In the genomic region with DNA sequence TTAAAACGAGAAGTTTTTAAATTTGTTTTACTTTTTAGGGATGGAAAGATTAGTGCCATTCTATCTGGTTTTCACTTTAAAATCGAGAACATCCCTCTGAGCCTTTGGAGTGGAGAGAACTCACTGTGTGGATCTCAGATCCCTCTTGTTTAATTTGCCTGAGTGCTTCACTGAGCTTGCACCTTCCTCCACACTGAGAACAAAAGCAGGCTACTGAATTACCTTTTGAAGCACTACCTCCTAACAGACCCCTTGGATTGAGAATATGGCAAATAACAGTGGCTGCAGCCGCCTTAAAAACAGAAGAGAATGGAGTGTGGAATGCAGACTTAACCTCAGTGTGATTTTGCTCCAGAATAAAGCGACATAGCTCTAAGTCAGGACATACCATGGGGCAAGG, we compare ENCODE assay signal across 19 cellular contexts.
DNase-seq lines count a peak whose midpoint lies in the region; FAIRE-seq and TF ChIP-seq lines count a peak whose summit lies in the region.
"Had no signal": no experiment of that assay in that cellular context is flagged by ENCODE, and none has a peak within 500 bp of the region (broad histone marks: within the 10 kb centered on the region; RNA-seq: fewer than 3 reads in every experiment).

No MANE protein-coding gene starts in this region.

- no peak overlapping the region for H3K27ac Mint-ChIP-seq in Calu3 (ENCODE audit: unreplicated experiment)
- H3K27ac Mint-ChIP-seq: B cell had no signal

- no peak overlapping the region for H3K4me3 Mint-ChIP-seq in Calu3 (ENCODE audit: low read depth, unreplicated experiment)
- H3K4me3 Mint-ChIP-seq: B cell had no signal

- no peak for FAIRE-seq in H1 (lab: Jason Lieb, UNC)
- FAIRE-seq: GM12878 had no signal

- H3K4me3 ChIP-seq in H1 (ENCODE audit: extremely low read depth in 1 of 4, insufficient read depth in 2 of 4, low read depth in 3 of 4, low read length in 4 of 4), result no peak overlapping the region
- H3K4me3 ChIP-seq: GM12878, HAP-1, SK-N-MC had no signal

- H3K4me1 ChIP-seq in H1 (replicated peaks in 1 of 4; ENCODE audit: control insufficient read depth in 3 of 4, insufficient read depth in 4 of 4, low read length in 3 of 4), result peaks cover 0 to 3% (median 0%) of the 10 kb centered on the region in 4 experiments; a peak in 2 of 7 replicates
- H3K4me1 ChIP-seq: HAP-1 had no signal

- no peak overlapping the region for H2BK15ac ChIP-seq in H1 (ENCODE audit: low read length)

- no peaks in the 10 kb centered on the region for H3K79me2 ChIP-seq in H1 (ENCODE audit: control insufficient read depth in 1 of 2, insufficient read depth in 2 of 2, low read length in 2 of 2)

- peaks cover 8% of the 10 kb centered on the region for H3K9me3 Mint-ChIP-seq in Calu3 (ENCODE audit: low read depth, unreplicated experiment)

- POLR2A ChIA-PET in H1 (lab: Charles Lee; ENCODE audit: partially characterized antibody), result no interaction called here

- no peak overlapping the region for H3K9ac ChIP-seq in H1 (replicated peaks in 1 of 4; ENCODE audit: extremely low read depth in 1 of 4, low read depth in 3 of 4, low read length in 3 of 4)

- DNase-seq in NCI-H2029 treated with DMSO at 0.1 percent for 48 hours (lab: John Stamatoyannopoulos, UW) (peak; percentile 69), NCI-H2029 (lab: John Stamatoyannopoulos, UW) (no peak), H4 (ENCODE audit: low spot score) (peak; percentile 10), NCI-H774 (lab: John Stamatoyannopoulos, UW) (peak; percentile 22), H1 (ENCODE audit: low read depth in 1 of 2, low spot score in 2 of 2) (no peak), LoVo (ENCODE audit: low spot score) (no peak), Calu3 (no peak)
- no peak for DNase-seq in central memory CD4-positive, alpha-beta T cell
- DNase-seq: DND-41, Kasumi-1, NCI-H1105 treated with DMSO at 0.1 percent for 48 hours, NCI-H187 treated with DMSO at 0.1 percent for 48 hours, NCI-H2171 treated with DMSO at 0.1 percent for 48 hours, NCI-H69, Right ventricle myocardium superior had no signal

- H2BK20ac ChIP-seq in H1 (ENCODE audit: low read length), result no peak overlapping the region; the same call in 1 of the 2 replicates

- TF ChIP-seq CTCF in H1 (IDR thresholded peaks at IDR 0.05; ENCODE audit: control extremely low read depth in 1 of 3, insufficient read depth in 1 of 3, low read depth in 1 of 3, low read length in 3 of 3) (no peak), Calu3 (IDR thresholded peaks at IDR 0.05; ENCODE audit: unreplicated experiment) (no peak)

- H3K23ac ChIP-seq in H1 (ENCODE audit: insufficient read length), result no peak overlapping the region

- H2AK5ac ChIP-seq in H1 (ENCODE audit: low read depth, low read length), result no peak overlapping the region

- H3K4me1 Mint-ChIP-seq in Calu3 (ENCODE audit: low read depth, unreplicated experiment), result no peaks in the 10 kb centered on the region
- H3K4me1 Mint-ChIP-seq: B cell had no signal

- no peaks in the 10 kb centered on the region for H3K9me3 ChIP-seq in H1 (ENCODE audit: insufficient read depth in 2 of 2, low read depth in 1 of 2, low read length in 1 of 2)
- H3K9me3 ChIP-seq: HAP-1 had no signal

- no peak for TF ChIP-seq RAD21 in H1 (IDR thresholded peaks at IDR 0.05 in 1 of 2, conservative IDR thresholded peaks at IDR 0.05 in 1 of 2; ENCODE audit: low read depth in 2 of 2, low read length in 2 of 2)

- no peaks in the 10 kb centered on the region for H3K79me1 ChIP-seq in H1 (ENCODE audit: low read depth, low read length)

- no peak overlapping the region for H4K8ac ChIP-seq in H1 (ENCODE audit: extremely low read depth, insufficient read depth, low read length)

- no peaks in the 10 kb centered on the region for H4K20me1 ChIP-seq in H1 (replicated peaks in 1 of 2; ENCODE audit: control insufficient read depth in 1 of 2, insufficient read depth in 2 of 2, low read length in 2 of 2)

- no peak overlapping the region for H4K91ac ChIP-seq in H1 (replicated peaks; ENCODE audit: insufficient read length, low read length)

- H2BK120ac ChIP-seq in H1 (replicated peaks; ENCODE audit: low read depth, low read length), result no peak overlapping the region

- no peak for TF ChIP-seq EP300 in H1 (IDR thresholded peaks at IDR 0.05; ENCODE audit: borderline replicate concordance in 1 of 2, low read depth in 2 of 2, low read length in 2 of 2)

- no peak overlapping the region for H2BK5ac ChIP-seq in H1 (ENCODE audit: low read depth, low read length)

- H2AFZ ChIP-seq in H1 (ENCODE audit: low read length), result peak overlapping the region; percentile 77; the same call in 1 of the 2 replicates

- H3K23me2 ChIP-seq in H1 (ENCODE audit: low read depth, low read length), result no peaks in the 10 kb centered on the region

- no peaks in the 10 kb centered on the region for H3K27me3 ChIP-seq in H1 (replicated peaks in 1 of 4; ENCODE audit: control insufficient read depth in 3 of 4, extremely low read depth in 1 of 4, insufficient read depth in 3 of 4, low read length in 3 of 4)

- CTCF ChIA-PET in H1 (lab: Charles Lee; ENCODE audit: partially characterized antibody), result no interaction called here
- CTCF ChIA-PET in Calu3 (lab: Charles Lee), result no interaction called here

- H3K4ac ChIP-seq in H1 (replicated peaks; ENCODE audit: insufficient read length, low read depth, low read length), result no peak overlapping the region

- intact Hi-C loops in Calu3 (cut with micrococcal nuclease; ENCODE audit: unreplicated experiment), result no loop called here

- no peaks in the 10 kb centered on the region for H3K27me3 Mint-ChIP-seq in Calu3 (ENCODE audit: unreplicated experiment)
- H3K27me3 Mint-ChIP-seq: B cell had no signal

- no peaks in the 10 kb centered on the region for H3K36me3 ChIP-seq in H1 (ENCODE audit: control insufficient read depth in 2 of 4, insufficient read depth in 4 of 4, low read length in 3 of 4)
- H3K36me3 ChIP-seq: HAP-1 had no signal

- no peak overlapping the region for H3K18ac ChIP-seq in H1 (ENCODE audit: extremely low read depth, low read length)

- no peak overlapping the region for H3K4me2 ChIP-seq in H1 (ENCODE audit: insufficient read depth in 1 of 2, low read depth in 2 of 2, low read length in 2 of 2)

- no TSS peak for BruUV-seq in Calu3 (replicated peaks; lab: Mats Ljungman, UMichigan)

- no peaks in the 10 kb centered on the region for H3K36me3 Mint-ChIP-seq in Calu3 (ENCODE audit: insufficient read depth, unreplicated experiment)

- no peak overlapping the region for H3K14ac ChIP-seq in H1 (ENCODE audit: insufficient read length)

- 67 to 100% methylated on average over 1 to 4 of the region's 4 CpGs for WGBS in H1 (ENCODE audit: extremely low coverage in 1 of 2, insufficient coverage in 1 of 2, insufficient read length in 1 of 2, insufficient replicate concordance in 2 of 2, low coverage in 1 of 2, low lambda C conversion rate in 2 of 2, missing lambda C conversion rate in 1 of 2), 2 experiments

- H2BK12ac ChIP-seq in H1 (ENCODE audit: low read depth, low read length), result no peak overlapping the region

- TF ChIP-seq POLR2A in H1 (IDR thresholded peaks at IDR 0.05; ENCODE audit: control extremely low read depth in 1 of 2, low read depth in 2 of 2, low read length in 2 of 2), result no peak

- H3K27ac ChIP-seq in H1 (ENCODE audit: low read depth, low read length), result no peak overlapping the region
- H3K27ac ChIP-seq: SK-N-MC had no signal

- H3K56ac ChIP-seq in H1 (replicated peaks; ENCODE audit: insufficient read length, low read depth, low read length), result no peak overlapping the region

- H4K5ac ChIP-seq in H1 (ENCODE audit: insufficient read length, low read depth, low read length), result no peak overlapping the region

TF ChIP-seq in H1, 55 proteins besides CTCF, POLR2A, EP300 and RAD21:
- TF ChIP-seq, protein P1, sequence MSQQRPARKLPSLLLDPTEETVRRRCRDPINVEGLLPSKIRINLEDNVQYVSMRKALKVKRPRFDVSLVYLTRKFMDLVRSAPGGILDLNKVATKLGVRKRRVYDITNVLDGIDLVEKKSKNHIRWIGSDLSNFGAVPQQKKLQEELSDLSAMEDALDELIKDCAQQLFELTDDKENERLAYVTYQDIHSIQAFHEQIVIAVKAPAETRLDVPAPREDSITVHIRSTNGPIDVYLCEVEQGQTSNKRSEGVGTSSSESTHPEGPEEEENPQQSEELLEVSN (IDR thresholded peaks at IDR 0.05), result no peak

Comparison
In these comparisons a context has a peak if more than half of its experiments do, and no peak if none do; other contexts are left out.
1. DNase-seq: peak in NCI-H2029 treated with DMSO at 0.1 percent for 48 hours (single experiment), H4 (single experiment) and NCI-H774 (single experiment); none in NCI-H2029 (single experiment), H1 (0 of 2), LoVo (single experiment), central memory CD4-positive, alpha-beta T cell (single experiment) and Calu3 (single experiment).